Comparison of ENCODE assay signal across 19 cellular contexts in genomic region chr17:41524261-41524660, GRCh38. TPM values are rescaled to one million over a fixed set of nuclear protein-coding genes. Genes with fewer than 3 reads are reported as not detected.
"Had no signal": no experiment of that assay in that cellular context is flagged by ENCODE, and none has a peak within 500 bp of the region (broad histone marks: within the 10 kb centered on the region; RNA-seq: fewer than 3 reads in every experiment).

No MANE protein-coding gene starts in this region.

- H3K9me3 Mint-ChIP-seq: activated naive CD4-positive, alpha-beta T cell treated with anti-CD3 and anti-CD28 coated beads, Interleukin-2, amount 50 U/mL, for 72 hours; activated T-cell treated with anti-CD3 and anti-CD28 coated beads, Interleukin-2, amount 50 U/mL, for 24 hours; endodermal cell; memory B cell; neural crest cell had no signal

- H3K9me3 ChIP-seq: esophagus muscularis mucosa, ovary, tibial artery had no signal

- H3K36me3 ChIP-seq: esophagus muscularis mucosa, ovary, tibial artery had no signal

- H3K27ac ChIP-seq: esophagus muscularis mucosa, ovary, tibial artery had no signal

- H3K4me1 Mint-ChIP-seq: activated CD8-positive, alpha-beta memory T cell treated with anti-CD3 and anti-CD28 coated beads, Interleukin-2, amount 10 ng/mL, durations not matched to agents 7 days and 5 days had no signal

- H3K4me3 Mint-ChIP-seq: activated CD8-positive, alpha-beta memory T cell treated with anti-CD3 and anti-CD28 coated beads, Interleukin-2, amount 10 ng/mL, durations not matched to agents 7 days and 5 days; activated T-cell treated with anti-CD3 and anti-CD28 coated beads, Interleukin-2, amount 50 U/mL, for 24 hours; memory B cell; neural crest cell had no signal

- H3K27me3 ChIP-seq: ovary had no signal

- H3K4me3 ChIP-seq: esophagus muscularis mucosa, ovary, tibial artery had no signal

- ATAC-seq: activated CD4-positive, CD25-positive, alpha-beta regulatory T cell treated with anti-CD3 and anti-CD28 coated beads, Interleukin-2, amount 50 U/mL, for 24 hours; activated CD8-positive, alpha-beta memory T cell treated with anti-CD3 and anti-CD28 coated beads, Interleukin-2, amount 10 ng/mL, durations not matched to agents 7 days and 5 days; activated naive CD4-positive, alpha-beta T cell treated with anti-CD3 and anti-CD28 coated beads, Interleukin-2, amount 50 U/mL, for 72 hours had no signal

- H3K36me3 Mint-ChIP-seq: activated CD8-positive, alpha-beta memory T cell treated with anti-CD3 and anti-CD28 coated beads, Interleukin-2, amount 10 ng/mL, durations not matched to agents 7 days and 5 days; brain; memory B cell had no signal

- DNase-seq: activated CD4-positive, alpha-beta T cell treated with anti-CD3 and anti-CD28 coated beads, Interleukin-2, amount 50 U/mL, for 4 hours; activated CD8-positive, alpha-beta memory T cell treated with anti-CD3 and anti-CD28 coated beads, Interleukin-2, amount 10 ng/mL, durations not matched to agents 7 days and 5 days; activated effector memory CD4-positive, alpha-beta T cell treated with Interleukin-2 at 50 U/mL for 16 hours; activated T-cell treated with anti-CD3 and anti-CD28 coated beads, Interleukin-2, amount 50 U/mL, for 24 hours; amniotic stem cell; cerebellar nuclear complex; endodermal cell; foreskin fibroblast; stimulated activated CD4-positive, alpha-beta T cell treated with anti-CD3 and anti-CD28 coated beads, Interleukin-15, amount 100 ng/mL, for 24 hours; T-helper 2 cell; tibial artery had no signal

- H3K27ac Mint-ChIP-seq: activated CD8-positive, alpha-beta memory T cell treated with anti-CD3 and anti-CD28 coated beads, Interleukin-2, amount 10 ng/mL, durations not matched to agents 7 days and 5 days; activated naive CD4-positive, alpha-beta T cell treated with anti-CD3 and anti-CD28 coated beads, Interleukin-2, amount 50 U/mL, for 72 hours; activated T-cell treated with anti-CD3 and anti-CD28 coated beads, Interleukin-2, amount 50 U/mL, for 24 hours; brain; endodermal cell; memory B cell had no signal

RNA-seq across cellular contexts. Expression of gene KRT19, which starts 3.8 kb away (rescaled TPM):
- total RNA-seq: activated CD8-positive, alpha-beta memory T cell treated with anti-CD3 and anti-CD28 coated beads, Interleukin-2, amount 10 ng/mL, durations not matched to agents 7 days and 5 days; activated naive CD4-positive, alpha-beta T cell treated with anti-CD3 and anti-CD28 coated beads, Interleukin-2, amount 50 U/mL, for 72 hours had no signal

RNA-seq across cellular contexts. Expression of gene KRT15, which starts 5.6 kb away (rescaled TPM):
- total RNA-seq: activated CD8-positive, alpha-beta memory T cell treated with anti-CD3 and anti-CD28 coated beads, Interleukin-2, amount 10 ng/mL, durations not matched to agents 7 days and 5 days; activated naive CD4-positive, alpha-beta T cell treated with anti-CD3 and anti-CD28 coated beads, Interleukin-2, amount 50 U/mL, for 72 hours; neural crest cell had no signal

RNA-seq across cellular contexts. Expression of gene KRT13, which starts 18.8 kb away (rescaled TPM):
- total RNA-seq: activated CD8-positive, alpha-beta memory T cell treated with anti-CD3 and anti-CD28 coated beads, Interleukin-2, amount 10 ng/mL, durations not matched to agents 7 days and 5 days; activated naive CD4-positive, alpha-beta T cell treated with anti-CD3 and anti-CD28 coated beads, Interleukin-2, amount 50 U/mL, for 72 hours; dermis blood vessel endothelial cell; endodermal cell; neural crest cell had no signal

RNA-seq across cellular contexts. Expression of gene KRT36, which starts 34.6 kb away (rescaled TPM):
- total RNA-seq: activated CD8-positive, alpha-beta memory T cell treated with anti-CD3 and anti-CD28 coated beads, Interleukin-2, amount 10 ng/mL, durations not matched to agents 7 days and 5 days; activated naive CD4-positive, alpha-beta T cell treated with anti-CD3 and anti-CD28 coated beads, Interleukin-2, amount 50 U/mL, for 72 hours; endodermal cell; esophagus muscularis mucosa; neural crest cell; ovary had no signal

RNA-seq across cellular contexts. Expression of gene KRT35, which starts 43.3 kb away (rescaled TPM):
- total RNA-seq: activated CD8-positive, alpha-beta memory T cell treated with anti-CD3 and anti-CD28 coated beads, Interleukin-2, amount 10 ng/mL, durations not matched to agents 7 days and 5 days; activated naive CD4-positive, alpha-beta T cell treated with anti-CD3 and anti-CD28 coated beads, Interleukin-2, amount 50 U/mL, for 72 hours; dermis blood vessel endothelial cell; endodermal cell; esophagus muscularis mucosa; neural crest cell; ovary had no signal
- polyA plus RNA-seq: ovary had no signal
